In genomic region chr1:16054598-16055540, GRCh38 we compare ENCODE assay signal across 30 cellular contexts. TPM values are rescaled to one million over a fixed set of nuclear protein-coding genes. Genes with fewer than 3 reads are reported as not detected.
"Had no signal": no experiment of that assay in that cellular context is flagged by ENCODE, and none has a peak within 500 bp of the region (broad histone marks: within the 10 kb centered on the region; RNA-seq: fewer than 3 reads in every experiment).

No MANE protein-coding gene starts in this region.

- H3K9me3 ChIP-seq: adrenal gland, body of pancreas, breast epithelium, MG63, SJSA1, SK-N-SH had no signal

- FAIRE-seq: astrocyte, TTC549 had no signal

- H3K4me1 ChIP-seq: breast epithelium, SJSA1 had no signal

- H3K4me2 ChIP-seq: SK-N-SH had no signal

- H3K9ac ChIP-seq: SK-N-SH had no signal

- H3K27ac ChIP-seq: adrenal gland, breast epithelium, SJSA1 had no signal

- DNase-seq: activated CD4-positive, alpha-beta T cell treated with anti-CD3 and anti-CD28 coated beads for 36 hours; activated CD4-positive, alpha-beta T cell treated with anti-CD3 and anti-CD28 coated beads, Interleukin-2, amount 10 ng/mL, durations not matched to agents 7 days and 5 days; activated CD4-positive, alpha-beta T cell treated with anti-CD3 and anti-CD28 coated beads, Interleukin-2, amount 50 U/mL, for 48 hours; activated gamma-delta T cell; activated naive CD4-positive, alpha-beta T cell treated with Interleukin-2 at 50 U/mL for 16 hours; activated T-cell treated with anti-CD3 and anti-CD28 coated beads, Interleukin-2, amount 50 U/mL, for 1 hour; body of pancreas; Karpas-422; MG63; NCI-H1048; NCI-H1417; NCI-H146; NCI-H187; NCI-H2029 treated with DMSO at 0.1 percent for 48 hours; NCI-H2107; NCI-H2171; NCI-H510A; NCI-H526; NCI-H748 treated with DMSO at 0.1 percent for 48 hours; SHP77 treated with DMSO at 0.1 percent for 48 hours; SK-N-SH had no signal

- H3K36me3 ChIP-seq: adrenal gland, breast epithelium, MG63, SJSA1 had no signal

- H3K27me3 ChIP-seq: adrenal gland, body of pancreas, breast epithelium, MG63, SJSA1 had no signal

- H3K4me3 ChIP-seq: adrenal gland, body of pancreas, breast epithelium, MG63, SJSA1 had no signal

RNA-seq across cellular contexts. Expression of gene CLCNKB, which starts 11.3 kb away (rescaled TPM):
- total RNA-seq: activated CD4-positive, alpha-beta T cell treated with anti-CD3 and anti-CD28 coated beads for 36 hours; activated CD4-positive, alpha-beta T cell treated with anti-CD3 and anti-CD28 coated beads, Interleukin-2, amount 10 ng/mL, durations not matched to agents 7 days and 5 days; activated CD8-positive, alpha-beta memory T cell treated with anti-CD3 and anti-CD28 coated beads for 36 hours; activated T-helper 2 cell treated with anti-CD3 and anti-CD28 coated beads, Interferon-gamma antibody, Interleukin-2, Interleukin-4, amounts not matched to agents 10 μg/mL and 5 μg/mL and 100 μg/mL, durations not matched to agents 14 hours and 24 hours and 36 hours; RPMI7951; SJSA1 had no signal

RNA-seq across cellular contexts. Expression of gene FAM131C, which starts 18.6 kb away (rescaled TPM):
- total RNA-seq: breast epithelium, RPMI7951 had no signal

RNA-seq across cellular contexts. Expression of gene CLCNKA, which starts 33.0 kb away (rescaled TPM):
- total RNA-seq: activated CD4-positive, alpha-beta T cell treated with anti-CD3 and anti-CD28 coated beads for 36 hours; activated CD4-positive, alpha-beta T cell treated with anti-CD3 and anti-CD28 coated beads, Interleukin-2, amount 10 ng/mL, durations not matched to agents 7 days and 5 days; activated CD8-positive, alpha-beta memory T cell treated with anti-CD3 and anti-CD28 coated beads for 36 hours; activated T-helper 2 cell treated with anti-CD3 and anti-CD28 coated beads, Interferon-gamma antibody, Interleukin-2, Interleukin-4, amounts not matched to agents 10 μg/mL and 5 μg/mL and 100 μg/mL, durations not matched to agents 14 hours and 24 hours and 36 hours; SJSA1 had no signal

RNA-seq across cellular contexts. Expression of gene HSPB7, which starts 37.0 kb away (rescaled TPM):
- total RNA-seq: activated CD4-positive, alpha-beta T cell treated with anti-CD3 and anti-CD28 coated beads for 36 hours; activated CD4-positive, alpha-beta T cell treated with anti-CD3 and anti-CD28 coated beads, Interleukin-2, amount 10 ng/mL, durations not matched to agents 7 days and 5 days; activated CD8-positive, alpha-beta memory T cell treated with anti-CD3 and anti-CD28 coated beads for 36 hours; activated T-helper 2 cell treated with anti-CD3 and anti-CD28 coated beads, Interferon-gamma antibody, Interleukin-2, Interleukin-4, amounts not matched to agents 10 μg/mL and 5 μg/mL and 100 μg/mL, durations not matched to agents 14 hours and 24 hours and 36 hours; SJSA1 had no signal

RNA-seq across cellular contexts. Expression of gene SRARP, which starts 50.8 kb away (rescaled TPM):
- total RNA-seq: activated CD4-positive, alpha-beta T cell treated with anti-CD3 and anti-CD28 coated beads for 36 hours; activated CD4-positive, alpha-beta T cell treated with anti-CD3 and anti-CD28 coated beads, Interleukin-2, amount 10 ng/mL, durations not matched to agents 7 days and 5 days; activated CD8-positive, alpha-beta memory T cell treated with anti-CD3 and anti-CD28 coated beads for 36 hours; activated T-helper 2 cell treated with anti-CD3 and anti-CD28 coated beads, Interferon-gamma antibody, Interleukin-2, Interleukin-4, amounts not matched to agents 10 μg/mL and 5 μg/mL and 100 μg/mL, durations not matched to agents 14 hours and 24 hours and 36 hours; adrenal gland; astrocyte; body of pancreas; cardiac septum; RPMI7951; SJSA1 had no signal
- polyA plus RNA-seq: adrenal gland, SK-N-SH had no signal
